1 cellular context compared by ENCODE assay signal in the genomic region with DNA sequence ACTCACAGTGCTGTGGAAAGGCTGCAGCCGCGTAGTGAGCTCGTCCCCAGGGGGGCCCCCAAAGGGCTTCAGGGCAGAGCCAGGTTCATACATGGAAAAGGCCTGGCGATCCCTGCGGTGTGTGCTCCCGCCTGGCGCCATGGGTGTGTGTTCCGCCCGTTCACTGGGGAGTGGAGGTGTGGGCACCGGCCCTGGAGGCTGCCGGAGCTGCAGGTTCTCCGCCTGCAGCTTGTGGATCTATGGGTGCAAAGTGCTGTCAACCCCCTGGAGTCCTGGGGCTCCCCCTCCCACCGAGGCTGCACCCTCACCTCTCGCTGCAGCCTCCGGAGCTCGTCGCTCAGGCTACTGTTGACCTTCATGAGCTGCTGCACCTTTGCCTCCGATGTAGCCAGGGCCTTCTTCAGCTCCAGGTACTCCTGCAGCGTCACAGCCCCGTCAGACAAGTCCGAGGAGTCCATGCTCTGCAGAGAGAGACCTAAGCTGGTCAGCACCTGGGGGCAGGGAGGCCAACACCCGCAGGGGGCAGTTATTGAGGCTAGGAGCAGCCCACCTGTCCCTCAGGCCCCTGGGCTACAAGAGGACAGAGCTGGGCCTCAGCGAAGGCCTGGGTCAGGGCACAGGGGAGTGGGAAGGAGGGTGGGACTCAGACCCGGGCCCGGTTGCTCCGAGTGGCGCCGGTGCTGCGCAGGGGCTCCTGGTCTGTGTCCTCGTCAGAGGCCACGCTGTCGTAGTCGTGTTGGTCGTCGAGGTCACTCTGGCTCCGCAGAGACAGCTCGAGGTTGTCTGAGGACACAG.
TF ChIP-seq lines count a peak whose summit lies in the region.

No MANE protein-coding gene starts in this region.

TF ChIP-seq in GM12878, 131 proteins besides CTCF, POLR2A, EP300 and RAD21:
- TF ChIP-seq, protein P1, sequence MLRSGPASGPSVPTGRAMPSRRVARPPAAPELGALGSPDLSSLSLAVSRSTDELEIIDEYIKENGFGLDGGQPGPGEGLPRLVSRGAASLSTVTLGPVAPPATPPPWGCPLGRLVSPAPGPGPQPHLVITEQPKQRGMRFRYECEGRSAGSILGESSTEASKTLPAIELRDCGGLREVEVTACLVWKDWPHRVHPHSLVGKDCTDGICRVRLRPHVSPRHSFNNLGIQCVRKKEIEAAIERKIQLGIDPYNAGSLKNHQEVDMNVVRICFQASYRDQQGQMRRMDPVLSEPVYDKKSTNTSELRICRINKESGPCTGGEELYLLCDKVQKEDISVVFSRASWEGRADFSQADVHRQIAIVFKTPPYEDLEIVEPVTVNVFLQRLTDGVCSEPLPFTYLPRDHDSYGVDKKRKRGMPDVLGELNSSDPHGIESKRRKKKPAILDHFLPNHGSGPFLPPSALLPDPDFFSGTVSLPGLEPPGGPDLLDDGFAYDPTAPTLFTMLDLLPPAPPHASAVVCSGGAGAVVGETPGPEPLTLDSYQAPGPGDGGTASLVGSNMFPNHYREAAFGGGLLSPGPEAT (IDR thresholded peaks at IDR 0.05; ENCODE audit: low read depth), result no peak
- no peak for TF ChIP-seq YY1 (IDR thresholded peaks at IDR 0.05; ENCODE audit: low read depth, low read length)
- TF ChIP-seq POLR2AphosphoS5 (IDR thresholded peaks at IDR 0.05; ENCODE audit: low read length), result no peak
- TF ChIP-seq GABPA (IDR thresholded peaks at IDR 0.05; ENCODE audit: low read depth), result no peak
- TF ChIP-seq NRF1 (conservative IDR thresholded peaks at IDR 0.05; ENCODE audit: low read depth, low read length), result no peak
- TF ChIP-seq, protein P2, sequence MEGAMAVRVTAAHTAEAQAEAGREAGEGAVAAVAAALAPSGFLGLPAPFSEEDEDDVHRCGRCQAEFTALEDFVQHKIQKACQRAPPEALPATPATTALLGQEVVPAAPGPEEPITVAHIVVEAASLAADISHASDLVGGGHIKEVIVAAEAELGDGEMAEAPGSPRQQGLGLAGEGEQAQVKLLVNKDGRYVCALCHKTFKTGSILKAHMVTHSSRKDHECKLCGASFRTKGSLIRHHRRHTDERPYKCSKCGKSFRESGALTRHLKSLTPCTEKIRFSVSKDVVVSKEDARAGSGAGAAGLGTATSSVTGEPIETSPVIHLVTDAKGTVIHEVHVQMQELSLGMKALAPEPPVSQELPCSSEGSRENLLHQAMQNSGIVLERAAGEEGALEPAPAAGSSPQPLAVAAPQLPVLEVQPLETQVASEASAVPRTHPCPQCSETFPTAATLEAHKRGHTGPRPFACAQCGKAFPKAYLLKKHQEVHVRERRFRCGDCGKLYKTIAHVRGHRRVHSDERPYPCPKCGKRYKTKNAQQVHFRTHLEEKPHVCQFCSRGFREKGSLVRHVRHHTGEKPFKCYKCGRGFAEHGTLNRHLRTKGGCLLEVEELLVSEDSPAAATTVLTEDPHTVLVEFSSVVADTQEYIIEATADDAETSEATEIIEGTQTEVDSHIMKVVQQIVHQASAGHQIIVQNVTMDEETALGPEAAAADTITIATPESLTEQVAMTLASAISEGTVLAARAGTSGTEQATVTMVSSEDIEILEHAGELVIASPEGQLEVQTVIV (IDR thresholded peaks at IDR 0.05; ENCODE audit: borderline replicate concordance, partially characterized antibody), result no peak
- TF ChIP-seq, protein P3, sequence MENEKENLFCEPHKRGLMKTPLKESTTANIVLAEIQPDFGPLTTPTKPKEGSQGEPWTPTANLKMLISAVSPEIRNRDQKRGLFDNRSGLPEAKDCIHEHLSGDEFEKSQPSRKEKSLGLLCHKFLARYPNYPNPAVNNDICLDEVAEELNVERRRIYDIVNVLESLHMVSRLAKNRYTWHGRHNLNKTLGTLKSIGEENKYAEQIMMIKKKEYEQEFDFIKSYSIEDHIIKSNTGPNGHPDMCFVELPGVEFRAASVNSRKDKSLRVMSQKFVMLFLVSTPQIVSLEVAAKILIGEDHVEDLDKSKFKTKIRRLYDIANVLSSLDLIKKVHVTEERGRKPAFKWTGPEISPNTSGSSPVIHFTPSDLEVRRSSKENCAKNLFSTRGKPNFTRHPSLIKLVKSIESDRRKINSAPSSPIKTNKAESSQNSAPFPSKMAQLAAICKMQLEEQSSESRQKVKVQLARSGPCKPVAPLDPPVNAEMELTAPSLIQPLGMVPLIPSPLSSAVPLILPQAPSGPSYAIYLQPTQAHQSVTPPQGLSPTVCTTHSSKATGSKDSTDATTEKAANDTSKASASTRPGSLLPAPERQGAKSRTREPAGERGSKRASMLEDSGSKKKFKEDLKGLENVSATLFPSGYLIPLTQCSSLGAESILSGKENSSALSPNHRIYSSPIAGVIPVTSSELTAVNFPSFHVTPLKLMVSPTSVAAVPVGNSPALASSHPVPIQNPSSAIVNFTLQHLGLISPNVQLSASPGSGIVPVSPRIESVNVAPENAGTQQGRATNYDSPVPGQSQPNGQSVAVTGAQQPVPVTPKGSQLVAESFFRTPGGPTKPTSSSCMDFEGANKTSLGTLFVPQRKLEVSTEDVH (IDR thresholded peaks at IDR 0.05; ENCODE audit: low read depth, partially characterized antibody), result no peak
- TF ChIP-seq SMC3 (IDR thresholded peaks at IDR 0.05; ENCODE audit: borderline replicate concordance, low read length), result no peak
- TF ChIP-seq NR2F1 (conservative IDR thresholded peaks at IDR 0.05), result no peak
- TF ChIP-seq MXI1 (IDR thresholded peaks at IDR 0.05; ENCODE audit: low read depth, low read length), result no peak
- no peak for TF ChIP-seq GATAD2B (conservative IDR thresholded peaks at IDR 0.05; ENCODE audit: low read depth)
- TF ChIP-seq BRCA1 (IDR thresholded peaks at IDR 0.05; ENCODE audit: low read depth, low read length), result no peak
- TF ChIP-seq, protein P4, sequence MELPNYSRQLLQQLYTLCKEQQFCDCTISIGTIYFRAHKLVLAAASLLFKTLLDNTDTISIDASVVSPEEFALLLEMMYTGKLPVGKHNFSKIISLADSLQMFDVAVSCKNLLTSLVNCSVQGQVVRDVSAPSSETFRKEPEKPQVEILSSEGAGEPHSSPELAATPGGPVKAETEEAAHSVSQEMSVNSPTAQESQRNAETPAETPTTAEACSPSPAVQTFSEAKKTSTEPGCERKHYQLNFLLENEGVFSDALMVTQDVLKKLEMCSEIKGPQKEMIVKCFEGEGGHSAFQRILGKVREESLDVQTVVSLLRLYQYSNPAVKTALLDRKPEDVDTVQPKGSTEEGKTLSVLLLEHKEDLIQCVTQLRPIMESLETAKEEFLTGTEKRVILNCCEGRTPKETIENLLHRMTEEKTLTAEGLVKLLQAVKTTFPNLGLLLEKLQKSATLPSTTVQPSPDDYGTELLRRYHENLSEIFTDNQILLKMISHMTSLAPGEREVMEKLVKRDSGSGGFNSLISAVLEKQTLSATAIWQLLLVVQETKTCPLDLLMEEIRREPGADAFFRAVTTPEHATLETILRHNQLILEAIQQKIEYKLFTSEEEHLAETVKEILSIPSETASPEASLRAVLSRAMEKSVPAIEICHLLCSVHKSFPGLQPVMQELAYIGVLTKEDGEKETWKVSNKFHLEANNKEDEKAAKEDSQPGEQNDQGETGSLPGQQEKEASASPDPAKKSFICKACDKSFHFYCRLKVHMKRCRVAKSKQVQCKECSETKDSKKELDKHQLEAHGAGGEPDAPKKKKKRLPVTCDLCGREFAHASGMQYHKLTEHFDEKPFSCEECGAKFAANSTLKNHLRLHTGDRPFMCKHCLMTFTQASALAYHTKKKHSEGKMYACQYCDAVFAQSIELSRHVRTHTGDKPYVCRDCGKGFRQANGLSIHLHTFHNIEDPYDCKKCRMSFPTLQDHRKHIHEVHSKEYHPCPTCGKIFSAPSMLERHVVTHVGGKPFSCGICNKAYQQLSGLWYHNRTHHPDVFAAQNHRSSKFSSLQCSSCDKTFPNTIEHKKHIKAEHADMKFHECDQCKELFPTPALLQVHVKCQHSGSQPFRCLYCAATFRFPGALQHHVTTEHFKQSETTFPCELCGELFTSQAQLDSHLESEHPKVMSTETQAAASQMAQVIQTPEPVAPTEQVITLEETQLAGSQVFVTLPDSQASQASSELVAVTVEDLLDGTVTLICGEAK (IDR thresholded peaks at IDR 0.05; ENCODE audit: borderline replicate concordance), result no peak
- TF ChIP-seq, protein P5, sequence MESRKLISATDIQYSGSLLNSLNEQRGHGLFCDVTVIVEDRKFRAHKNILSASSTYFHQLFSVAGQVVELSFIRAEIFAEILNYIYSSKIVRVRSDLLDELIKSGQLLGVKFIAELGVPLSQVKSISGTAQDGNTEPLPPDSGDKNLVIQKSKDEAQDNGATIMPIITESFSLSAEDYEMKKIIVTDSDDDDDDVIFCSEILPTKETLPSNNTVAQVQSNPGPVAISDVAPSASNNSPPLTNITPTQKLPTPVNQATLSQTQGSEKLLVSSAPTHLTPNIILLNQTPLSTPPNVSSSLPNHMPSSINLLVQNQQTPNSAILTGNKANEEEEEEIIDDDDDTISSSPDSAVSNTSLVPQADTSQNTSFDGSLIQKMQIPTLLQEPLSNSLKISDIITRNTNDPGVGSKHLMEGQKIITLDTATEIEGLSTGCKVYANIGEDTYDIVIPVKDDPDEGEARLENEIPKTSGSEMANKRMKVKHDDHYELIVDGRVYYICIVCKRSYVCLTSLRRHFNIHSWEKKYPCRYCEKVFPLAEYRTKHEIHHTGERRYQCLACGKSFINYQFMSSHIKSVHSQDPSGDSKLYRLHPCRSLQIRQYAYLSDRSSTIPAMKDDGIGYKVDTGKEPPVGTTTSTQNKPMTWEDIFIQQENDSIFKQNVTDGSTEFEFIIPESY (IDR thresholded peaks at IDR 0.05), result no peak
- TF ChIP-seq SMAD1 (IDR thresholded peaks at IDR 0.05; ENCODE audit: low read depth, partially characterized antibody), result no peak
- TF ChIP-seq, protein P6, sequence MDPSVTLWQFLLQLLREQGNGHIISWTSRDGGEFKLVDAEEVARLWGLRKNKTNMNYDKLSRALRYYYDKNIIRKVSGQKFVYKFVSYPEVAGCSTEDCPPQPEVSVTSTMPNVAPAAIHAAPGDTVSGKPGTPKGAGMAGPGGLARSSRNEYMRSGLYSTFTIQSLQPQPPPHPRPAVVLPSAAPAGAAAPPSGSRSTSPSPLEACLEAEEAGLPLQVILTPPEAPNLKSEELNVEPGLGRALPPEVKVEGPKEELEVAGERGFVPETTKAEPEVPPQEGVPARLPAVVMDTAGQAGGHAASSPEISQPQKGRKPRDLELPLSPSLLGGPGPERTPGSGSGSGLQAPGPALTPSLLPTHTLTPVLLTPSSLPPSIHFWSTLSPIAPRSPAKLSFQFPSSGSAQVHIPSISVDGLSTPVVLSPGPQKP (IDR thresholded peaks at IDR 0.05; ENCODE audit: low read depth, low read length), result no peak
- TF ChIP-seq NFXL1 (IDR thresholded peaks at IDR 0.05; ENCODE audit: borderline replicate concordance), result no peak
- TF ChIP-seq, protein P7, sequence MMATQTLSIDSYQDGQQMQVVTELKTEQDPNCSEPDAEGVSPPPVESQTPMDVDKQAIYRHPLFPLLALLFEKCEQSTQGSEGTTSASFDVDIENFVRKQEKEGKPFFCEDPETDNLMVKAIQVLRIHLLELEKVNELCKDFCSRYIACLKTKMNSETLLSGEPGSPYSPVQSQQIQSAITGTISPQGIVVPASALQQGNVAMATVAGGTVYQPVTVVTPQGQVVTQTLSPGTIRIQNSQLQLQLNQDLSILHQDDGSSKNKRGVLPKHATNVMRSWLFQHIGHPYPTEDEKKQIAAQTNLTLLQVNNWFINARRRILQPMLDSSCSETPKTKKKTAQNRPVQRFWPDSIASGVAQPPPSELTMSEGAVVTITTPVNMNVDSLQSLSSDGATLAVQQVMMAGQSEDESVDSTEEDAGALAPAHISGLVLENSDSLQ (IDR thresholded peaks at IDR 0.05), result no peak
- TF ChIP-seq, protein P8, sequence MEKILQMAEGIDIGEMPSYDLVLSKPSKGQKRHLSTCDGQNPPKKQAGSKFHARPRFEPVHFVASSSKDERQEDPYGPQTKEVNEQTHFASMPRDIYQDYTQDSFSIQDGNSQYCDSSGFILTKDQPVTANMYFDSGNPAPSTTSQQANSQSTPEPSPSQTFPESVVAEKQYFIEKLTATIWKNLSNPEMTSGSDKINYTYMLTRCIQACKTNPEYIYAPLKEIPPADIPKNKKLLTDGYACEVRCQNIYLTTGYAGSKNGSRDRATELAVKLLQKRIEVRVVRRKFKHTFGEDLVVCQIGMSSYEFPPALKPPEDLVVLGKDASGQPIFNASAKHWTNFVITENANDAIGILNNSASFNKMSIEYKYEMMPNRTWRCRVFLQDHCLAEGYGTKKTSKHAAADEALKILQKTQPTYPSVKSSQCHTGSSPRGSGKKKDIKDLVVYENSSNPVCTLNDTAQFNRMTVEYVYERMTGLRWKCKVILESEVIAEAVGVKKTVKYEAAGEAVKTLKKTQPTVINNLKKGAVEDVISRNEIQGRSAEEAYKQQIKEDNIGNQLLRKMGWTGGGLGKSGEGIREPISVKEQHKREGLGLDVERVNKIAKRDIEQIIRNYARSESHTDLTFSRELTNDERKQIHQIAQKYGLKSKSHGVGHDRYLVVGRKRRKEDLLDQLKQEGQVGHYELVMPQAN (conservative IDR thresholded peaks at IDR 0.05), result no peak
- TF ChIP-seq EED (IDR thresholded peaks at IDR 0.05; ENCODE audit: low read depth), result no peak
